ENCODE assay signal across 22 cellular contexts in genomic region chr16:88368036-88368435, GRCh38. TPM values are rescaled to one million over a fixed set of nuclear protein-coding genes. Genes with fewer than 3 reads are reported as not detected.
DNase-seq lines count a peak whose midpoint lies in the region; ATAC-seq and TF ChIP-seq lines count a peak whose summit lies in the region.
"Had no signal": no experiment of that assay in that cellular context is flagged by ENCODE, and none has a peak within 500 bp of the region (broad histone marks: within the 10 kb centered on the region; RNA-seq: fewer than 3 reads in every experiment).

No MANE protein-coding gene starts in this region.

- H3F3A ChIP-seq in PC-9 (ENCODE audit: insufficient read depth, low read depth): no peaks in the 10 kb centered on the region

- DNase-seq in heart left ventricle (peak in 3 of 5 donors; percentile 10 to 51 (median 16)), heart right ventricle (no peak), left ventricle myocardium inferior (peak; percentile 10), nephron progenitor cell (peak; percentile 0), superior temporal gyrus (ENCODE audit: extremely low spot score) (peak; percentile 32), PC-9 (no peak), hepatic stellate cell (ENCODE audit: low spot score) (no peak), GM10266 (ENCODE audit: extremely low spot score) (no peak)
- DNase-seq: CD4-positive, CD25-positive, alpha-beta regulatory T cell; COR-L47; DMS 273 treated with DMSO at 0.1 percent for 48 hours; DND-41; H9; Karpas-422; NCI-H1436; NCI-H1930; NCI-H345; NCI-H526; SHP77 treated with DMSO at 0.1 percent for 48 hours had no signal

- ATAC-seq in heart left ventricle (no peak), heart right ventricle (no peak)

- intact Hi-C loops in heart left ventricle (cut with DNase I): no loop called here
- intact Hi-C loops in heart right ventricle (cut with DNase I): no loop called here
- intact Hi-C loops in left ventricle myocardium inferior (cut with micrococcal nuclease): no loop called here
- intact Hi-C loops in PC-9 (cut with micrococcal nuclease; ENCODE audit: unreplicated experiment): no loop called here

- no peaks in the 10 kb centered on the region for H3K36me3 ChIP-seq in heart left ventricle
- H3K36me3 ChIP-seq in heart right ventricle: no peaks in the 10 kb centered on the region
- no peaks in the 10 kb centered on the region for H3K36me3 ChIP-seq in left ventricle myocardium inferior
- no peaks in the 10 kb centered on the region for H3K36me3 ChIP-seq in PC-9 (ENCODE audit: low read depth)

- H3K9me2 ChIP-seq in PC-9 (ENCODE audit: insufficient read depth): no peaks in the 10 kb centered on the region

- TF ChIP-seq CTCF in heart left ventricle (IDR thresholded peaks at IDR 0.05) (no peak), heart right ventricle (IDR thresholded peaks at IDR 0.05) (no peak), left ventricle myocardium inferior (IDR thresholded peaks at IDR 0.05; ENCODE audit: borderline replicate concordance) (no peak), nephron progenitor cell (IDR thresholded peaks at IDR 0.05) (no peak), PC-9 (conservative IDR thresholded peaks at IDR 0.05) (no peak), GM10266 (IDR thresholded peaks at IDR 0.05; ENCODE audit: control insufficient read depth, insufficient read depth, low read depth, missing control alignments) (no peak)

- no peaks in the 10 kb centered on the region for H3K4me1 ChIP-seq in heart left ventricle
- no peaks in the 10 kb centered on the region for H3K4me1 ChIP-seq in heart right ventricle
- H3K4me1 ChIP-seq in left ventricle myocardium inferior: no peaks in the 10 kb centered on the region
- no peaks in the 10 kb centered on the region for H3K4me1 ChIP-seq in PC-9 (replicated peaks; ENCODE audit: insufficient read depth)

- no peaks in the 10 kb centered on the region for H3K4me1 Mint-ChIP-seq in nephron progenitor cell
- H3K4me1 Mint-ChIP-seq: CD4-positive, CD25-positive, alpha-beta regulatory T cell; H9 had no signal

- no peak overlapping the region for H3K4me3 Mint-ChIP-seq in nephron progenitor cell
- H3K4me3 Mint-ChIP-seq: B cell; CD4-positive, CD25-positive, alpha-beta regulatory T cell; H9; IgD-negative memory B cell had no signal

- no peaks in the 10 kb centered on the region for H3K79me2 ChIP-seq in PC-9 (ENCODE audit: low read depth)

- no peak overlapping the region for H3K27ac Mint-ChIP-seq in nephron progenitor cell
- H3K27ac Mint-ChIP-seq: B cell; CD4-positive, CD25-positive, alpha-beta regulatory T cell; IgD-negative memory B cell had no signal

- no peak overlapping the region for H3K27ac ChIP-seq in heart left ventricle
- H3K27ac ChIP-seq in heart right ventricle: no peak overlapping the region
- no peak overlapping the region for H3K27ac ChIP-seq in left ventricle myocardium inferior (replicated peaks)
- no peak overlapping the region for H3K27ac ChIP-seq in PC-9

- no peak for TF ChIP-seq POLR2A in heart left ventricle (IDR thresholded peaks at IDR 0.05)

- peaks cover 9% of the 10 kb centered on the region for H3K9me3 Mint-ChIP-seq in nephron progenitor cell
- H3K9me3 Mint-ChIP-seq: IgD-negative memory B cell had no signal

- WGBS in heart left ventricle, 4 donors: 77 to 89% (median 80%) methylated on average over 13 of the region's 13 CpGs
- WGBS in heart right ventricle, 2 donors: 78 to 84% methylated on average over 13 of the region's 13 CpGs

- no peak overlapping the region for H3K4me2 ChIP-seq in PC-9

- POLR2A ChIA-PET in PC-9 (lab: Charles Lee; ENCODE audit: unreplicated experiment): interaction anchor here (0.6 kb wide), 1 partner anchor 1102 kb away, joined by 5 read pairs; no protein-coding TSS in a partner anchor

- peaks cover 0 to 7% (median 0%) of the 10 kb centered on the region in 12 donors for H3K9me3 ChIP-seq in heart left ventricle
- peaks cover 0 to 8% (median 0%) of the 10 kb centered on the region in 11 donors for H3K9me3 ChIP-seq in heart right ventricle
- H3K9me3 ChIP-seq in left ventricle myocardium inferior (replicated peaks): peaks cover 7% of the 10 kb centered on the region
- no peaks in the 10 kb centered on the region for H3K9me3 ChIP-seq in PC-9 (ENCODE audit: insufficient read depth, low read depth)

- peaks cover 15% of the 10 kb centered on the region for H3K27me3 Mint-ChIP-seq in nephron progenitor cell (ENCODE audit: low read depth, poor library complexity)
- H3K27me3 Mint-ChIP-seq: CD4-positive, CD25-positive, alpha-beta regulatory T cell had no signal

- CTCF ChIA-PET in PC-9 (lab: Charles Lee): no interaction called here

- H2AFZ ChIP-seq in PC-9: no peak overlapping the region

- no peak overlapping the region for H3K4me3 ChIP-seq in heart left ventricle
- no peak overlapping the region for H3K4me3 ChIP-seq in heart right ventricle
- H3K4me3 ChIP-seq in left ventricle myocardium inferior: no peak overlapping the region
- H3K4me3 ChIP-seq in PC-9: no peak overlapping the region

- no peaks in the 10 kb centered on the region for H4K20me1 ChIP-seq in PC-9 (ENCODE audit: insufficient read depth)

- BruUV-seq in PC-9 (replicated peaks; lab: Mats Ljungman, UMichigan): no TSS peak

- H3K36me3 Mint-ChIP-seq in nephron progenitor cell (ENCODE audit: low read depth): no peaks in the 10 kb centered on the region
- H3K36me3 Mint-ChIP-seq: CD4-positive, CD25-positive, alpha-beta regulatory T cell; IgD-negative memory B cell had no signal

- H3K27me3 ChIP-seq in heart left ventricle (peaks cover 0 to 6% (median 0%) of the 10 kb centered on the region in 9 donors), heart right ventricle (peaks cover 0 to 15% (median 5%) of the 10 kb centered on the region in 7 donors), left ventricle myocardium inferior (ENCODE audit: low read depth) (peaks cover 37% of the 10 kb centered on the region), PC-9 (ENCODE audit: insufficient read depth, low read depth) (0 out of 2 replicates have a peak, but pooled peaks cover 4% of the 10 kb centered on the region)

RNA-seq across cellular contexts. Expression of gene ZNF469, which starts 14.7 kb away (rescaled TPM):
- total RNA-seq in heart left ventricle (1 to 10 TPM in 5 of 9 donors, under 1 TPM in 4; 0.48 to 2.8 (median 1.0) TPM), heart right ventricle (1 to 10 TPM in 6 of 10 donors, under 1 TPM in 4; 0.59 to 1.7 (median 1.0) TPM), left ventricle myocardium inferior (0.74 TPM), PC-9 (2021) (9.8 and 16.1 TPM in 2 replicates)
- polyA plus RNA-seq in heart left ventricle (under 1 TPM; 0.72 to 0.76 TPM), heart right ventricle (under 1 TPM; 0.23 to 0.73 TPM)
- total RNA-seq: MCF 10A had no signal

Comparison
In these comparisons a context has a peak if more than half of its experiments do, and no peak if none do; other contexts are left out.
1. DNase-seq: peak in heart left ventricle (3 of 5), left ventricle myocardium inferior (single experiment), nephron progenitor cell (single experiment) and superior temporal gyrus (single experiment); none in heart right ventricle (0 of 2), PC-9 (0 of 2), hepatic stellate cell (single experiment) and GM10266 (single experiment).